Comparison of ENCODE assay signal across 10 cellular contexts in the genomic region with DNA sequence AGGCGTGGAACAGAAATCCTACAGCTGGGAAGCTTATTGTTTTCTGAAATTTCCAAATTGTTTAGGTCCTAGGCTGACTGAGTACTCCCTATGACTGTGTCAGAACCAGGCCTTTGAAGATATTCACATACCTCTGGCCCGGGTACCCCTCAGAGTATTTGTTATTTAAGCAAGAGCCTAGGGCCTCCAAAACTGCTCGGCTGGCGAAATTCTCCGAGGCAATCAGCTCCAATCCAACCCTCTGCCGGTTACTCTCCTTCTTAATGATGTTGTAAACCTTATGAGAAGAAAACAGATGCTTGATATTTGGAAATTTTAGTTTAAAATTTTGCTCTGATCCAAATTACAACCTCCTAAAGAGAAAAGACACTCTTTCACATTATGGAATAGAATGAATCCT. TPM values are rescaled to one million over a fixed set of nuclear protein-coding genes. Genes with fewer than 3 reads are reported as not detected.
"Had no signal": no experiment of that assay in that cellular context is flagged by ENCODE, and none has a peak within 500 bp of the region (broad histone marks: within the 10 kb centered on the region; RNA-seq: fewer than 3 reads in every experiment).

No MANE protein-coding gene starts in this region.

- H3K27ac Mint-ChIP-seq: GM23338, HFFc6 had no signal

- H3K4me1 ChIP-seq: HAP-1 had no signal

- FAIRE-seq: H1, H54 had no signal

- H3K9ac ChIP-seq: GM23248 had no signal

- DNase-seq: GM23248, GOT3, H7, H9, HCEC 1CT, HFFc6 had no signal

- H3K9me3 ChIP-seq: HAP-1 had no signal

- H3K27ac ChIP-seq: GM23248 had no signal

- H3K4me3 ChIP-seq: GM23248, GM23338, HAP-1 had no signal

- H3K4me3 Mint-ChIP-seq: GM23338, H9, HFFc6 had no signal

- H2AFZ ChIP-seq: GM23248, GM23338 had no signal

- H3K9me3 Mint-ChIP-seq: GM23338, H9, HFFc6 had no signal

- ATAC-seq: GM23338 had no signal

- H3K4me2 ChIP-seq: GM23338 had no signal

- H3K4me1 Mint-ChIP-seq: GM23338, H9 had no signal

RNA-seq across cellular contexts. Expression of a gene that starts 24.0 kb away (rescaled TPM):
- total RNA-seq: GM23248, H1, H7, HFFc6 had no signal
- polyA plus RNA-seq: GM23248 had no signal
